ENCODE assay signal across 9 cellular contexts in genomic region chr11:587978-588380, GRCh38. TPM values are rescaled to one million over a fixed set of nuclear protein-coding genes. Genes with fewer than 3 reads are reported as not detected.
DNase-seq lines count a peak whose midpoint lies in the region; FAIRE-seq lines count a peak whose summit lies in the region.
"Had no signal": no experiment of that assay in that cellular context is flagged by ENCODE, and none has a peak within 500 bp of the region (broad histone marks: within the 10 kb centered on the region; RNA-seq: fewer than 3 reads in every experiment).

No MANE protein-coding gene starts in this region.

- H3K27me3 Mint-ChIP-seq in dendritic cell treated with granulocyte-macrophage colony-stimulating factor and Interleukin-4, amounts not matched to agents 40 ng/mL and 50 ng/mL, for 4 days, result no peaks in the 10 kb centered on the region

- intact Hi-C loops in dendritic cell treated with granulocyte-macrophage colony-stimulating factor and Interleukin-4, amounts not matched to agents 40 ng/mL and 50 ng/mL, for 4 days (cut with micrococcal nuclease), result no loop called here

- no peaks in the 10 kb centered on the region for H3K9me3 Mint-ChIP-seq in dendritic cell treated with granulocyte-macrophage colony-stimulating factor and Interleukin-4, amounts not matched to agents 40 ng/mL and 50 ng/mL, for 4 days

- H3K4me1 ChIP-seq in small intestine (ENCODE audit: control insufficient read depth in 2 of 2, insufficient read depth in 1 of 2, low read depth in 1 of 2, low read length in 1 of 2), result no peaks in the 10 kb centered on the region

- no peaks in the 10 kb centered on the region for H3K9me3 ChIP-seq in small intestine (ENCODE audit: control insufficient read depth, low read depth)

- H3K4me3 ChIP-seq in small intestine (ENCODE audit: low read depth in 1 of 2, low read length in 2 of 2), result no peak overlapping the region

- DNase-seq in EL, result peak; percentile 79
- DNase-seq in activated CD4-positive, alpha-beta T cell treated with anti-CD3 and anti-CD28 coated beads for 1 hour, result peak; percentile 62
- DNase-seq in small intestine, result peak; percentile 95
- no peak for DNase-seq in OCI-M2 (lab: John Stamatoyannopoulos, UW; ENCODE audit: unreplicated experiment)
- DNase-seq in globus pallidus (ENCODE audit: low spot score), result no peak
- DNase-seq in iPS-NIHi7 (ENCODE audit: extremely low spot score), result no peak
- DNase-seq in NCI-H226, result no peak

- H3K27me3 ChIP-seq in small intestine (ENCODE audit: control insufficient read depth in 2 of 2, insufficient read depth in 2 of 2, low read length in 2 of 2), result no peaks in the 10 kb centered on the region

- peak overlapping the region; percentile 59 for H3K4me3 Mint-ChIP-seq in dendritic cell treated with granulocyte-macrophage colony-stimulating factor and Interleukin-4, amounts not matched to agents 40 ng/mL and 50 ng/mL, for 4 days

- 6 to 36% (median 10%) methylated on average over 6 of the region's 6 CpGs for WGBS in small intestine, 3 donors

- H3K27ac Mint-ChIP-seq in dendritic cell treated with granulocyte-macrophage colony-stimulating factor and Interleukin-4, amounts not matched to agents 40 ng/mL and 50 ng/mL, for 4 days, result peak overlapping the region; percentile 89

- H3K4me1 Mint-ChIP-seq in dendritic cell treated with granulocyte-macrophage colony-stimulating factor and Interleukin-4, amounts not matched to agents 40 ng/mL and 50 ng/mL, for 4 days (ENCODE audit: low read depth), result peaks cover 36% of the 10 kb centered on the region

- H3K27ac ChIP-seq in small intestine (ENCODE audit: low read depth in 1 of 2, low read length in 1 of 2), result peak overlapping the region; percentile 82 to 86

- peaks cover 89% of the 10 kb centered on the region for H3K36me3 Mint-ChIP-seq in dendritic cell treated with granulocyte-macrophage colony-stimulating factor and Interleukin-4, amounts not matched to agents 40 ng/mL and 50 ng/mL, for 4 days (ENCODE audit: low read depth)

- FAIRE-seq in small intestine (lab: Jason Lieb, UNC), result no peak
- FAIRE-seq: bronchial epithelial cell had no signal

- peaks cover 12 to 29% of the 10 kb centered on the region in 2 donors for H3K36me3 ChIP-seq in small intestine (ENCODE audit: control insufficient read depth in 2 of 2, insufficient read depth in 2 of 2, low read length in 2 of 2)

RNA-seq across cellular contexts. Expression of gene PHRF1, which starts 11.7 kb away (rescaled TPM):
- polyA plus RNA-seq in small intestine, result 10 to 100 TPM; 14.6 to 25.0 (median 22.1) TPM

RNA-seq across cellular contexts. Expression of gene RASSF7, which starts 27.2 kb away (rescaled TPM):
- polyA plus RNA-seq in small intestine, result 100 to 1,000 TPM in 2 of 3 donors, 10 to 100 TPM in 1; 71.5 to 174 (median 169) TPM

RNA-seq across cellular contexts. Expression of gene LMNTD2, which starts 27.4 kb away (rescaled TPM):
- 10 to 100 TPM in 2 of 3 donors, 1 to 10 TPM in 1; 4.7 to 26.4 (median 18.6) TPM for polyA plus RNA-seq in small intestine

RNA-seq across cellular contexts. Expression of gene IRF7, which starts 27.8 kb away (rescaled TPM):
- polyA plus RNA-seq in small intestine, result 100 to 1,000 TPM in 2 of 3 donors, 10 to 100 TPM in 1; 34.3 to 115 (median 112) TPM

RNA-seq across cellular contexts. Expression of gene CDHR5, which starts 36.8 kb away (rescaled TPM):
- 100 to 1,000 TPM; 112 to 941 (median 931) TPM for polyA plus RNA-seq in small intestine

Comparison
In these comparisons a context has a peak if more than half of its experiments do, and no peak if none do; other contexts are left out.
1. DNase-seq: peak in EL (single experiment), activated CD4-positive, alpha-beta T cell treated with anti-CD3 and anti-CD28 coated beads for 1 hour (single experiment) and small intestine (single experiment); none in OCI-M2 (single experiment), globus pallidus (single experiment), iPS-NIHi7 (single experiment) and NCI-H226 (single experiment).